10 cellular contexts compared by ENCODE assay signal in genomic region chr19:19026299-19026971, GRCh38. TPM values are rescaled to one million over a fixed set of nuclear protein-coding genes. Genes with fewer than 3 reads are reported as not detected.
A peak's percentile ranks its signal among the peaks of the same experiment; 100 is the strongest.
DNase-seq lines count a peak whose midpoint lies in the region; ATAC-seq and TF ChIP-seq lines count a peak whose summit lies in the region.
"Had no signal": no experiment of that assay in that cellular context is flagged by ENCODE, and none has a peak within 500 bp of the region (broad histone marks: within the 10 kb centered on the region; RNA-seq: fewer than 3 reads in every experiment).

No MANE protein-coding gene starts in this region.

- intact Hi-C loops in lower lobe of right lung (cut with DNase I): no loop called here

- TF ChIP-seq CTCF in BE2C (IDR thresholded peaks at IDR 0.05; ENCODE audit: low read depth, low read length): peak; percentile 13; the same call in 1 of the 2 replicates
- TF ChIP-seq CTCF in lower lobe of right lung (IDR thresholded peaks at IDR 0.05): no peak

- H3K36me3 ChIP-seq in BE2C: peaks cover 86% of the 10 kb centered on the region
- H3K36me3 ChIP-seq in lower lobe of right lung: peaks cover 93% of the 10 kb centered on the region

- no peaks in the 10 kb centered on the region for H3K27me3 ChIP-seq in BE2C
- H3K27me3 ChIP-seq in lower lobe of right lung (ENCODE audit: low read depth): no peaks in the 10 kb centered on the region
- H3K27me3 ChIP-seq: neutrophil had no signal

- no peak overlapping the region for H3K27ac ChIP-seq in lower lobe of right lung
- H3K27ac ChIP-seq: neutrophil had no signal

- H3K4me1 ChIP-seq in BE2C (no peaks in the 10 kb centered on the region), lower lobe of right lung (peaks cover 2% of the 10 kb centered on the region)

- H3K4me3 ChIP-seq in BE2C (ENCODE audit: low read depth, low read length) (no peak overlapping the region), lower lobe of right lung (no peak overlapping the region)

- H3K9me3 ChIP-seq in BE2C (no peaks in the 10 kb centered on the region), lower lobe of right lung (no peaks in the 10 kb centered on the region)
- H3K9me3 ChIP-seq: neutrophil had no signal

- ATAC-seq in lower lobe of right lung (peak; percentile 68 to 85), HG03139 (IDR thresholded peaks at IDR 0.05; ENCODE audit: unreplicated experiment) (no peak), GM18519 (IDR thresholded peaks at IDR 0.05; ENCODE audit: low FRiP score, unreplicated experiment) (no peak)

- no peak for DNase-seq in BE2C
- peak; percentile 28 for DNase-seq in LHCN-M2 (ENCODE audit: low read depth)
- DNase-seq in dermis blood vessel endothelial cell: peak; percentile 43
- DNase-seq in lower lobe of right lung: no peak
- no peak for DNase-seq in globus pallidus (ENCODE audit: low spot score)
- DNase-seq in activated effector memory CD4-positive, alpha-beta T cell treated with anti-CD3 and anti-CD28 coated beads, Interleukin-2, amount 50 U/mL, for 16 hours: no peak
- DNase-seq: NCI-H146 had no signal

RNA-seq across cellular contexts. Expression of gene SUGP2, which starts 6.9 kb away (rescaled TPM):
- 101 TPM for polyA plus RNA-seq in BE2C (2012; ENCODE audit: insufficient read depth, insufficient read length, low read depth)
- total RNA-seq in LHCN-M2 (2014; rRNA removed) (54.2 and 63.9 TPM in 2 replicates), dermis blood vessel endothelial cell (22.0 and 24.8 TPM in 2 replicates), lower lobe of right lung (72.6 TPM)
- polyA plus RNA-seq in LHCN-M2 (2012): 39.8 TPM

RNA-seq across cellular contexts. Expression of gene ARMC6, which starts 7.0 kb away (rescaled TPM):
- polyA plus RNA-seq in BE2C (2012; ENCODE audit: insufficient read depth, insufficient read length, low read depth): 157 TPM
- total RNA-seq in LHCN-M2 (2014; rRNA removed): 61.1 and 68.3 TPM in 2 replicates
- 41.7 TPM for polyA plus RNA-seq in LHCN-M2 (2012)
- 50.2 and 72.1 TPM in 2 replicates for total RNA-seq in dermis blood vessel endothelial cell
- 20.2 TPM for total RNA-seq in lower lobe of right lung

RNA-seq across cellular contexts. Expression of gene SLC25A42, which starts 37.4 kb away (rescaled TPM):
- polyA plus RNA-seq in BE2C (2012; ENCODE audit: insufficient read depth, insufficient read length, low read depth): 6.4 TPM
- total RNA-seq in LHCN-M2 (2014; rRNA removed): 2.8 and 4.4 TPM in 2 replicates
- polyA plus RNA-seq in LHCN-M2 (2012): 5.5 TPM
- 4.4 and 4.5 TPM in 2 replicates for total RNA-seq in dermis blood vessel endothelial cell
- total RNA-seq in lower lobe of right lung: 16.3 TPM

Comparison
In these comparisons a context has a peak if more than half of its experiments do, and no peak if none do; other contexts are left out.
1. DNase-seq: peak in LHCN-M2 (single experiment) and dermis blood vessel endothelial cell (single experiment); none in BE2C (single experiment), lower lobe of right lung (single experiment), globus pallidus (single experiment) and activated effector memory CD4-positive, alpha-beta T cell treated with anti-CD3 and anti-CD28 coated beads, Interleukin-2, amount 50 U/mL, for 16 hours (single experiment).
2. ATAC-seq: peak in lower lobe of right lung (2 of 2); none in HG03139 (single experiment) and GM18519 (single experiment).